Comparison of ENCODE assay signal across 8 cellular contexts in genomic region chr16:72558501-72558900, GRCh38.
"Had no signal": no experiment of that assay in that cellular context is flagged by ENCODE, and none has a peak within 500 bp of the region (broad histone marks: within the 10 kb centered on the region; RNA-seq: fewer than 3 reads in every experiment).

No MANE protein-coding gene starts in this region.

- H3K27ac Mint-ChIP-seq: HFFc6 had no signal

- H3K36me3 ChIP-seq: HAP-1 had no signal

- H3K9me3 ChIP-seq: HAP-1 had no signal

- H3K4me3 ChIP-seq: GM23248, HAP-1 had no signal

- H3K4me3 Mint-ChIP-seq: HFFc6, IgD-negative memory B cell had no signal

- H3K9me3 Mint-ChIP-seq: HFFc6, IgD-negative memory B cell had no signal

- FAIRE-seq: HepG2 had no signal

- DNase-seq: GM23248, GOT3, H7, HFFc6 had no signal

- H3K36me3 Mint-ChIP-seq: IgD-negative memory B cell had no signal

- ATAC-seq: HCT116, HepG2 had no signal

- H3K27me3 Mint-ChIP-seq: IgD-negative memory B cell had no signal

- H3K27ac ChIP-seq: GM23248 had no signal

- H3K9ac ChIP-seq: GM23248 had no signal
